Comparison of ENCODE assay signal across 1 cellular context in genomic region chr11:31369348-31370329, GRCh38.
A peak's percentile ranks its signal among the peaks of the same experiment; 100 is the strongest.
TF ChIP-seq lines count a peak whose summit lies in the region.

TSS of gene DCDC1 (minus strand) at chr11:31369739. CDS start at chr11:31328280, 41,459 bp downstream.
TSS of gene DNAJC24 (plus strand) at chr11:31369860. CDS start at chr11:31370749, 889 bp downstream.

TF ChIP-seq in HepG2, 621 proteins besides CTCF, POLR2A, EP300 and RAD21 (continues in another document):
- TF ChIP-seq, protein P1, sequence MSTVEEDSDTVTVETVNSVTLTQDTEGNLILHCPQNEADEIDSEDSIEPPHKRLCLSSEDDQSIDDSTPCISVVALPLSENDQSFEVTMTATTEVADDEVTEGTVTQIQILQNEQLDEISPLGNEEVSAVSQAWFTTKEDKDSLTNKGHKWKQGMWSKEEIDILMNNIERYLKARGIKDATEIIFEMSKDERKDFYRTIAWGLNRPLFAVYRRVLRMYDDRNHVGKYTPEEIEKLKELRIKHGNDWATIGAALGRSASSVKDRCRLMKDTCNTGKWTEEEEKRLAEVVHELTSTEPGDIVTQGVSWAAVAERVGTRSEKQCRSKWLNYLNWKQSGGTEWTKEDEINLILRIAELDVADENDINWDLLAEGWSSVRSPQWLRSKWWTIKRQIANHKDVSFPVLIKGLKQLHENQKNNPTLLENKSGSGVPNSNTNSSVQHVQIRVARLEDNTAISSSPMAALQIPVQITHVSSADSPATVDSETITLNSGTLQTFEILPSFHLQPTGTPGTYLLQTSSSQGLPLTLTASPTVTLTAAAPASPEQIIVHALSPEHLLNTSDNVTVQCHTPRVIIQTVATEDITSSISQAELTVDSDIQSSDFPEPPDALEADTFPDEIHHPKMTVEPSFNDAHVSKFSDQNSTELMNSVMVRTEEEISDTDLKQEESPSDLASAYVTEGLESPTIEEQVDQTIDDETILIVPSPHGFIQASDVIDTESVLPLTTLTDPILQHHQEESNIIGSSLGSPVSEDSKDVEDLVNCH (CRISPR knock-in tag; IDR thresholded peaks at IDR 0.05): no peak
- TF ChIP-seq ZNF335 (CRISPR knock-in tag; IDR thresholded peaks at IDR 0.05) (no peak), PAXIP1 (CRISPR knock-in tag; conservative IDR thresholded peaks at IDR 0.05) (0 out of 2 replicates have a peak, but pooled peaks have one; percentile 10), KDM5B (CRISPR knock-in tag; IDR thresholded peaks at IDR 0.05; ENCODE audit: borderline replicate concordance) (peak; percentile 77; the same call in 1 of the 2 replicates), CREB1 (IDR thresholded peaks at IDR 0.05) (peak; percentile 74), CREB1 (CRISPR knock-in tag; IDR thresholded peaks at IDR 0.05) (peak; percentile 87), CAMTA2 (CRISPR knock-in tag; IDR thresholded peaks at IDR 0.05; ENCODE audit: borderline replicate concordance) (no peak), NR3C1 (CRISPR knock-in tag; IDR thresholded peaks at IDR 0.05) (no peak), NPAS2 (CRISPR knock-in tag; IDR thresholded peaks at IDR 0.05; ENCODE audit: borderline replicate concordance) (no peak), ZNF713 (CRISPR knock-in tag; IDR thresholded peaks at IDR 0.05) (no peak), ZNF775 (CRISPR knock-in tag; IDR thresholded peaks at IDR 0.05; ENCODE audit: borderline replicate concordance) (no peak), ZNF674 (CRISPR knock-in tag; IDR thresholded peaks at IDR 0.05; ENCODE audit: low read depth) (no peak), GPBP1L1 (CRISPR knock-in tag; IDR thresholded peaks at IDR 0.05) (no peak), POGZ (CRISPR knock-in tag; IDR thresholded peaks at IDR 0.05) (peak; percentile 96), ZSCAN20 (CRISPR knock-in tag; IDR thresholded peaks at IDR 0.05; ENCODE audit: borderline replicate concordance) (no peak), ZNF749 (CRISPR knock-in tag; IDR thresholded peaks at IDR 0.05; ENCODE audit: borderline replicate concordance) (no peak), NRL (CRISPR knock-in tag; IDR thresholded peaks at IDR 0.05; ENCODE audit: borderline replicate concordance) (peak; percentile 93; the same call in 1 of the 2 replicates), TFDP1 (CRISPR knock-in tag; IDR thresholded peaks at IDR 0.05; ENCODE audit: borderline replicate concordance) (peak; percentile 22; the same call in 1 of the 2 replicates), ZNF468 (CRISPR knock-in tag; IDR thresholded peaks at IDR 0.05) (no peak), ZFP37 (CRISPR knock-in tag; IDR thresholded peaks at IDR 0.05; ENCODE audit: borderline replicate concordance) (no peak), ZFP36 (IDR thresholded peaks at IDR 0.05; ENCODE audit: borderline replicate concordance, low read depth, low read length, partially characterized antibody) (no peak), ZNF564 (CRISPR knock-in tag; IDR thresholded peaks at IDR 0.05) (no peak), KDM4B (CRISPR knock-in tag; IDR thresholded peaks at IDR 0.05) (no peak; the same call in 1 of the 2 replicates), ZNF724P (CRISPR knock-in tag; IDR thresholded peaks at IDR 0.05; ENCODE audit: borderline replicate concordance) (peak; percentile 65; the same call in 1 of the 2 replicates), RNF2 (conservative IDR thresholded peaks at IDR 0.05; ENCODE audit: low read depth) (no peak), ZNF253 (CRISPR knock-in tag; IDR thresholded peaks at IDR 0.05; ENCODE audit: borderline replicate concordance) (no peak; the same call in 1 of the 2 replicates), POLR2AphosphoS5 (IDR thresholded peaks at IDR 0.05; ENCODE audit: low read depth, low read length) (peak; percentile 90), ZXDC (CRISPR knock-in tag; IDR thresholded peaks at IDR 0.05) (no peak; the same call in 1 of the 2 replicates), ZFP41 (CRISPR knock-in tag; IDR thresholded peaks at IDR 0.05; ENCODE audit: borderline replicate concordance) (no peak; the same call in 1 of the 2 replicates), ZFAT (CRISPR knock-in tag; conservative IDR thresholded peaks at IDR 0.05) (no peak), ZFX (CRISPR knock-in tag; IDR thresholded peaks at IDR 0.05; ENCODE audit: low read depth) (peak; percentile 69), TCF12 (IDR thresholded peaks at IDR 0.05) (no peak), TCF12 (CRISPR knock-in tag; IDR thresholded peaks at IDR 0.05) (0 out of 2 replicates have a peak, but pooled peaks have one; percentile 59), TCF7L2 (IDR thresholded peaks at IDR 0.05; ENCODE audit: low read depth, low read length) (no peak), MBD4 (IDR thresholded peaks at IDR 0.05; ENCODE audit: borderline replicate concordance, low read length) (no peak), ZNF329 (CRISPR knock-in tag; IDR thresholded peaks at IDR 0.05; ENCODE audit: low read depth) (no peak), MATR3 (CRISPR knock-in tag; IDR thresholded peaks at IDR 0.05) (no peak), ZNF512 (CRISPR knock-in tag; IDR thresholded peaks at IDR 0.05) (no peak), ZNF232 (CRISPR knock-in tag; IDR thresholded peaks at IDR 0.05; ENCODE audit: borderline replicate concordance) (peak; percentile 69; the same call in 1 of the 2 replicates), TGIF2 (CRISPR knock-in tag; IDR thresholded peaks at IDR 0.05) (0 out of 2 replicates have a peak, but pooled peaks have one; percentile 69), KLF9 (CRISPR knock-in tag; IDR thresholded peaks at IDR 0.05; ENCODE audit: low read depth) (no peak), MYNN (CRISPR knock-in tag; IDR thresholded peaks at IDR 0.05; ENCODE audit: low read depth) (no peak), KAT8 (CRISPR knock-in tag; IDR thresholded peaks at IDR 0.05) (peak; percentile 96), ZNF569 (CRISPR knock-in tag; IDR thresholded peaks at IDR 0.05; ENCODE audit: borderline replicate concordance) (no peak)
- TF ChIP-seq, protein P2, sequence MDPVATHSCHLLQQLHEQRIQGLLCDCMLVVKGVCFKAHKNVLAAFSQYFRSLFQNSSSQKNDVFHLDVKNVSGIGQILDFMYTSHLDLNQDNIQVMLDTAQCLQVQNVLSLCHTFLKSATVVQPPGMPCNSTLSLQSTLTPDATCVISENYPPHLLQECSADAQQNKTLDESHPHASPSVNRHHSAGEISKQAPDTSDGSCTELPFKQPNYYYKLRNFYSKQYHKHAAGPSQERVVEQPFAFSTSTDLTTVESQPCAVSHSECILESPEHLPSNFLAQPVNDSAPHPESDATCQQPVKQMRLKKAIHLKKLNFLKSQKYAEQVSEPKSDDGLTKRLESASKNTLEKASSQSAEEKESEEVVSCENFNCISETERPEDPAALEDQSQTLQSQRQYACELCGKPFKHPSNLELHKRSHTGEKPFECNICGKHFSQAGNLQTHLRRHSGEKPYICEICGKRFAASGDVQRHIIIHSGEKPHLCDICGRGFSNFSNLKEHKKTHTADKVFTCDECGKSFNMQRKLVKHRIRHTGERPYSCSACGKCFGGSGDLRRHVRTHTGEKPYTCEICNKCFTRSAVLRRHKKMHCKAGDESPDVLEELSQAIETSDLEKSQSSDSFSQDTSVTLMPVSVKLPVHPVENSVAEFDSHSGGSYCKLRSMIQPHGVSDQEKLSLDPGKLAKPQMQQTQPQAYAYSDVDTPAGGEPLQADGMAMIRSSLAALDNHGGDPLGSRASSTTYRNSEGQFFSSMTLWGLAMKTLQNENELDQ (CRISPR knock-in tag; IDR thresholded peaks at IDR 0.05; ENCODE audit: borderline replicate concordance): no peak
- TF ChIP-seq, protein P3, sequence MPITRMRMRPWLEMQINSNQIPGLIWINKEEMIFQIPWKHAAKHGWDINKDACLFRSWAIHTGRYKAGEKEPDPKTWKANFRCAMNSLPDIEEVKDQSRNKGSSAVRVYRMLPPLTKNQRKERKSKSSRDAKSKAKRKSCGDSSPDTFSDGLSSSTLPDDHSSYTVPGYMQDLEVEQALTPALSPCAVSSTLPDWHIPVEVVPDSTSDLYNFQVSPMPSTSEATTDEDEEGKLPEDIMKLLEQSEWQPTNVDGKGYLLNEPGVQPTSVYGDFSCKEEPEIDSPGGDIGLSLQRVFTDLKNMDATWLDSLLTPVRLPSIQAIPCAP (CRISPR knock-in tag; IDR thresholded peaks at IDR 0.05; ENCODE audit: low read depth): no peak
- TF ChIP-seq, protein P4, sequence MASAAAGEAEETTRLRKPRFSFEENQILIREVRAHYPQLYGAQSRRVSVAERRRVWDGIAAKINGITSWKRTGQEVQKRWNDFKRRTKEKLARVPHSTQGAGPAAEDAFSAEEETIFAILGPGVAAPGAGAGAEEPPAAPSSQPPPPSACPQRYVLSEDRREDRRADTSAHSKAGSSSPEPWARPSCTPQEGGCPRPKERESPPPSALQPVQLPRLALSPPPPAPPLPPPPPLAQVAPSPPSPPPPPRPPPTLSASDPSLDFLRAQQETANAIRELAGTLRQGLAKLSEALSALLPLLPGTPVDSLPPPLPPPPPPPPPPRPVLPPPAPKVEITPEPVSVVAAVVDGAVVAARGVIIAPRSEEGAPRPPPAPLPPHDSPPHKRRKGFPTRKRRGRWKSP (CRISPR knock-in tag; IDR thresholded peaks at IDR 0.05): peak; percentile 61; the same call in 1 of the 2 replicates
- TF ChIP-seq, protein P5, sequence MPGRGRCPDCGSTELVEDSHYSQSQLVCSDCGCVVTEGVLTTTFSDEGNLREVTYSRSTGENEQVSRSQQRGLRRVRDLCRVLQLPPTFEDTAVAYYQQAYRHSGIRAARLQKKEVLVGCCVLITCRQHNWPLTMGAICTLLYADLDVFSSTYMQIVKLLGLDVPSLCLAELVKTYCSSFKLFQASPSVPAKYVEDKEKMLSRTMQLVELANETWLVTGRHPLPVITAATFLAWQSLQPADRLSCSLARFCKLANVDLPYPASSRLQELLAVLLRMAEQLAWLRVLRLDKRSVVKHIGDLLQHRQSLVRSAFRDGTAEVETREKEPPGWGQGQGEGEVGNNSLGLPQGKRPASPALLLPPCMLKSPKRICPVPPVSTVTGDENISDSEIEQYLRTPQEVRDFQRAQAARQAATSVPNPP (CRISPR knock-in tag; IDR thresholded peaks at IDR 0.05): no peak
